Comparison of ENCODE assay signal across 7 cellular contexts in the genomic region with DNA sequence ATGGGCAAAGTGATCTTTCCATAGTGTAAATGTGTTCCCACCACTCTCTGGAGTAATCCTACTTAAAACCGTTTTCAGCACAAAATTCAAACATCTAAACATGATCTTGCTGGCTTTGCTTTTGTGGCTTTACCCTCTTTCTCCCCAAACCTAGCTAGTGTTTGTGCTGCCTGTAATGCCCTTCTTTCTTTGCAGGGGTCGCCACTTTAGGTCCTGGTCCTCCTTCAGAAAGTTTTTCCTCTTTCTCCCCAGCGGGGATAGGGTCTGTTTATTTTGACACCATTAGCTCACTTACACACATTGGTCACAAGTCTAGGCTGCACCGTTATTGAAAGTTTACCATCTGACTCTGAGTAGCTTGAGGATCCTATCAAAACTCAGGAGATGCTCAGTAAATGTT. TPM values are rescaled to one million over a fixed set of nuclear protein-coding genes. Genes with fewer than 3 reads are reported as not detected.
DNase-seq lines count a peak whose midpoint lies in the region; ATAC-seq and TF ChIP-seq lines count a peak whose summit lies in the region.

No MANE protein-coding gene starts in this region.

- DNase-seq in GM12865 (ENCODE audit: low read depth): no peak
- DNase-seq in MM.1S: no peak
- no peak for DNase-seq in mammary epithelial cell
- no peak for DNase-seq in neuronal stem cell (ENCODE audit: low spot score)
- DNase-seq in activated CD4-positive, CD25-positive, alpha-beta regulatory T cell (lab: John Stamatoyannopoulos, UW): no peak
- no peak for DNase-seq in stimulated activated CD4-positive, alpha-beta T cell treated with anti-CD3 and anti-CD28 coated beads, Interleukin-15, amount 100 ng/mL, for 24 hours

- H4K91ac ChIP-seq in neuronal stem cell (ENCODE audit: low read depth, low read length, poor library complexity): no peak overlapping the region

- H2BK12ac ChIP-seq in neuronal stem cell (ENCODE audit: low read length): no peak overlapping the region

- H3K79me1 ChIP-seq in neuronal stem cell (ENCODE audit: low read depth, low read length): no peaks in the 10 kb centered on the region

- H3K9ac ChIP-seq in MM.1S (ENCODE audit: low read length): no peak overlapping the region
- no peak overlapping the region for H3K9ac ChIP-seq in mammary epithelial cell (ENCODE audit: insufficient read depth, low read length)
- no peak overlapping the region for H3K9ac ChIP-seq in neuronal stem cell (ENCODE audit: low read depth, low read length, poor library complexity)

- BruUV-seq in mammary epithelial cell (replicated peaks; lab: Mats Ljungman, UMichigan): no TSS peak

- H4K20me1 ChIP-seq in MM.1S (ENCODE audit: insufficient read depth, low read length) (no peaks in the 10 kb centered on the region), mammary epithelial cell (ENCODE audit: insufficient read depth, low read length) (no peaks in the 10 kb centered on the region)

- H3K36me3 ChIP-seq in MM.1S (replicated peaks; ENCODE audit: insufficient read depth, low read length) (no peaks in the 10 kb centered on the region), mammary epithelial cell (ENCODE audit: insufficient read depth, low read length) (no peaks in the 10 kb centered on the region), neuronal stem cell (replicated peaks in 1 of 2; ENCODE audit: control insufficient read depth in 2 of 2, insufficient read depth in 2 of 2, low read length in 2 of 2) (peaks cover 0 to 4% of the 10 kb centered on the region in 2 donors)

- H3K27ac ChIP-seq in MM.1S (ENCODE audit: low read length): no peak overlapping the region
- no peak overlapping the region for H3K27ac ChIP-seq in mammary epithelial cell (ENCODE audit: insufficient read depth, low read depth, low read length)
- no peak overlapping the region for H3K27ac ChIP-seq in neuronal stem cell (replicated peaks; ENCODE audit: low read length)

- no peak overlapping the region for H3K14ac ChIP-seq in neuronal stem cell (ENCODE audit: low read length)

- H3K9me3 ChIP-seq in MM.1S (replicated peaks; ENCODE audit: insufficient read depth, low read length): no peaks in the 10 kb centered on the region
- H3K9me3 ChIP-seq in mammary epithelial cell (replicated peaks; ENCODE audit: insufficient read depth, low read length): no peaks in the 10 kb centered on the region
- H3K9me3 ChIP-seq in neuronal stem cell (replicated peaks in 1 of 2; ENCODE audit: control insufficient read depth in 2 of 2, insufficient read depth in 1 of 2, low read depth in 1 of 2, low read length in 2 of 2): peaks cover 0 to 8% of the 10 kb centered on the region in 2 donors

- H4K8ac ChIP-seq in neuronal stem cell (ENCODE audit: low read depth, low read length): no peak overlapping the region

- intact Hi-C loops in mammary epithelial cell (cut with micrococcal nuclease): no loop called here

- H2AFZ ChIP-seq in MM.1S (ENCODE audit: low read length) (peak overlapping the region; percentile 86; the same call in 1 of the 2 replicates), mammary epithelial cell (ENCODE audit: low read depth, low read length) (peak overlapping the region; percentile 98), neuronal stem cell (ENCODE audit: low read length) (peak overlapping the region; percentile 99)

- no peak for ATAC-seq in GM21390 (IDR thresholded peaks at IDR 0.05; ENCODE audit: unreplicated experiment)

- H3F3A ChIP-seq in MM.1S (ENCODE audit: insufficient read depth, low read length): no peaks in the 10 kb centered on the region

- H3K27me3 ChIP-seq in MM.1S (replicated peaks; ENCODE audit: insufficient read depth, low read length) (no peaks in the 10 kb centered on the region), mammary epithelial cell (ENCODE audit: insufficient read depth, low read length) (no peaks in the 10 kb centered on the region), neuronal stem cell (ENCODE audit: control insufficient read depth in 3 of 3, insufficient read depth in 3 of 3, low read depth in 1 of 3, low read length in 3 of 3) (no peaks in the 10 kb centered on the region)

- H3K79me2 ChIP-seq in MM.1S (ENCODE audit: low read length) (peaks cover 23% of the 10 kb centered on the region), mammary epithelial cell (ENCODE audit: insufficient read depth, low read length) (peaks cover 24% of the 10 kb centered on the region)

- CTCF ChIA-PET in mammary epithelial cell (lab: Charles Lee; ENCODE audit: low non-redundant PET): no interaction called here

- no peak overlapping the region for H3K4me3 ChIP-seq in GM12865 (ENCODE audit: low read depth, low read length)
- H3K4me3 ChIP-seq in MM.1S (ENCODE audit: low read length): no peak overlapping the region
- H3K4me3 ChIP-seq in mammary epithelial cell (replicated peaks in 1 of 3; ENCODE audit: insufficient read depth in 1 of 3, low read depth in 2 of 3, low read length in 3 of 3): no peak overlapping the region
- peak overlapping the region in 1 of 2 donors; percentile 1 for H3K4me3 ChIP-seq in neuronal stem cell (ENCODE audit: low read length in 2 of 2)

- peak; percentile 2 for TF ChIP-seq CTCF in GM12865 (IDR thresholded peaks at IDR 0.05; ENCODE audit: insufficient read depth, low read depth, low read length, missing control alignments)
- peak; percentile 15; the same call in 1 of the 2 replicates for TF ChIP-seq CTCF in MM.1S (IDR thresholded peaks at IDR 0.05; ENCODE audit: low read length)
- TF ChIP-seq CTCF in mammary epithelial cell (conservative IDR thresholded peaks at IDR 0.05 in 1 of 2, IDR thresholded peaks at IDR 0.05 in 1 of 2; ENCODE audit: extremely low read depth in 1 of 2, insufficient read depth in 1 of 2, low read depth in 1 of 2, low read length in 2 of 2): no peak

- no peaks in the 10 kb centered on the region for H3K9me2 ChIP-seq in MM.1S (replicated peaks; ENCODE audit: insufficient read depth, low read length)

- dilution Hi-C loops in mammary epithelial cell (cut with HindIII; ENCODE audit: low sequenced_read_pairs): no loop called here

- no peak overlapping the region for H2BK5ac ChIP-seq in neuronal stem cell (ENCODE audit: low read length)

- peaks cover 9% of the 10 kb centered on the region; the same call in 1 of the 2 replicates for H3K4me1 ChIP-seq in MM.1S (ENCODE audit: low read length)
- H3K4me1 ChIP-seq in mammary epithelial cell (ENCODE audit: insufficient read depth, low read length): peaks cover 9% of the 10 kb centered on the region
- peaks cover 2 to 8% of the 10 kb centered on the region in 2 donors for H3K4me1 ChIP-seq in neuronal stem cell (ENCODE audit: control insufficient read depth in 2 of 2, insufficient read depth in 1 of 2, low read depth in 1 of 2, low read length in 2 of 2)

- WGBS in mammary epithelial cell (ENCODE audit: low coverage, missing lambda C conversion rate): 65% methylated on average over 4 of the region's 4 CpGs
- WGBS in neuronal stem cell (ENCODE audit: extremely low coverage in 2 of 2, insufficient read length in 2 of 2, insufficient replicate concordance in 1 of 2), 2 donors: no CpG with 5 or more reads among the region's 4 CpGs

- H3K18ac ChIP-seq in neuronal stem cell (ENCODE audit: low read length): no peak overlapping the region

- no peak overlapping the region for H3K23ac ChIP-seq in neuronal stem cell (ENCODE audit: low read depth, low read length, poor library complexity)

- in situ Hi-C loops in mammary epithelial cell (cut with MboI; ENCODE audit: low sequenced_read_pairs in 2 of 2): loop anchor here in 1 of 2 donors (25.0 kb wide), 1 partner anchor 286 kb away; no protein-coding TSS in a partner anchor

- H3K4me2 ChIP-seq in MM.1S (ENCODE audit: low read depth, low read length): peak overlapping the region; percentile 81; the same call in 1 of the 2 replicates
- H3K4me2 ChIP-seq in mammary epithelial cell (ENCODE audit: insufficient read depth, low read depth, low read length): no peak overlapping the region
- no peak overlapping the region for H3K4me2 ChIP-seq in neuronal stem cell (ENCODE audit: insufficient read depth, low read length, poor library complexity, severe bottlenecking)

- H3K4ac ChIP-seq in neuronal stem cell (ENCODE audit: low read length): no peak overlapping the region

- no peak overlapping the region for H2BK15ac ChIP-seq in neuronal stem cell (ENCODE audit: low read length)

- H2BK120ac ChIP-seq in neuronal stem cell (ENCODE audit: low read depth, low read length): no peak overlapping the region

- no peak overlapping the region for H2AK5ac ChIP-seq in neuronal stem cell (ENCODE audit: low read depth, low read length)

RNA-seq across cellular contexts. Expression of gene HSD17B4, which starts 0.7 kb away (rescaled TPM):
- 100 to 1,000 TPM; 131 to 168 TPM for total RNA-seq in mammary epithelial cell
- 139 TPM for polyA plus RNA-seq in mammary epithelial cell
- polyA minus RNA-seq in mammary epithelial cell: 207 TPM
- 167 TPM for polyA plus RNA-seq in neuronal stem cell (2013, experiment 1 of 2)
- 152 TPM for polyA plus RNA-seq in neuronal stem cell (2013, experiment 2 of 2)

Comparison
In these comparisons a context has a peak if more than half of its experiments do, and no peak if none do; other contexts are left out.
1. CTCF ChIP-seq: peak in GM12865 (single experiment) and MM.1S (single experiment); none in mammary epithelial cell (0 of 2).
2. Peak in every context shown above with its lines, with median percentiles within 50 percentile points of each other: H2AFZ ChIP-seq.